ENCODE assay signal across 16 cellular contexts in genomic region chr1:38285807-38286530, GRCh38.
A peak's percentile ranks its signal among the peaks of the same experiment; 100 is the strongest.
DNase-seq lines count a peak whose midpoint lies in the region; ATAC-seq and TF ChIP-seq lines count a peak whose summit lies in the region.
"Had no signal": no experiment of that assay in that cellular context is flagged by ENCODE, and none has a peak within 500 bp of the region (broad histone marks: within the 10 kb centered on the region; RNA-seq: fewer than 3 reads in every experiment).

No MANE protein-coding gene starts in this region.

- H3K9me3 Mint-ChIP-seq in GM23338, result no peaks in the 10 kb centered on the region; the same call in 2 of the 3 replicates
- peaks cover 6% of the 10 kb centered on the region for H3K9me3 Mint-ChIP-seq in glutamatergic neuron (ENCODE audit: unreplicated experiment)
- H3K9me3 Mint-ChIP-seq in neural progenitor cell, result peaks cover 3% of the 10 kb centered on the region
- H3K9me3 Mint-ChIP-seq: HFFc6 had no signal

- H3F3A ChIP-seq in GM23338 (replicated peaks; ENCODE audit: low read depth) (0 out of 2 replicates have a peak, but pooled peaks cover 2% of the 10 kb centered on the region), neural progenitor cell (ENCODE audit: low read depth) (peaks cover 43% of the 10 kb centered on the region)

- H3K36me3 Mint-ChIP-seq in GM23338 (ENCODE audit: low read depth) (no peaks in the 10 kb centered on the region), glutamatergic neuron (ENCODE audit: unreplicated experiment) (peaks cover 5% of the 10 kb centered on the region), neural progenitor cell (no peaks in the 10 kb centered on the region)

- H3K36me3 ChIP-seq in GM23338 (ENCODE audit: insufficient read depth), result no peaks in the 10 kb centered on the region
- no peaks in the 10 kb centered on the region for H3K36me3 ChIP-seq in neural progenitor cell
- no peaks in the 10 kb centered on the region for H3K36me3 ChIP-seq in mucosa of descending colon (ENCODE audit: low read depth)

- H3K27me3 ChIP-seq in GM23338 (ENCODE audit: insufficient read depth), result no peaks in the 10 kb centered on the region
- no peaks in the 10 kb centered on the region for H3K27me3 ChIP-seq in neural progenitor cell

- H3K4me3 ChIP-seq in GM23338, result no peak overlapping the region
- H3K4me3 ChIP-seq in neural progenitor cell, result no peak overlapping the region
- H3K4me3 ChIP-seq in mucosa of descending colon, result no peak overlapping the region

- TF ChIP-seq CTCF in GM23338 (conservative IDR thresholded peaks at IDR 0.05; ENCODE audit: low read depth in 2 of 2) (no peak), glutamatergic neuron (IDR thresholded peaks at IDR 0.05; ENCODE audit: partially characterized antibody, unreplicated experiment) (no peak), neural progenitor cell (IDR thresholded peaks at IDR 0.05) (no peak), mucosa of descending colon (IDR thresholded peaks at IDR 0.05) (no peak)

- H3K4me1 ChIP-seq in GM23338 (ENCODE audit: insufficient read depth), result peaks cover 22% of the 10 kb centered on the region
- peaks cover 50% of the 10 kb centered on the region for H3K4me1 ChIP-seq in neural progenitor cell
- no peaks in the 10 kb centered on the region for H3K4me1 ChIP-seq in mucosa of descending colon (ENCODE audit: low read depth)

- H2AFZ ChIP-seq in GM23338 (no peak overlapping the region), neural progenitor cell (replicated peaks) (no peak overlapping the region)

- H3K27ac Mint-ChIP-seq in GM23338 (no peak overlapping the region), glutamatergic neuron (ENCODE audit: unreplicated experiment) (peak overlapping the region; percentile 96), neural progenitor cell (peak overlapping the region; percentile 72)
- H3K27ac Mint-ChIP-seq: HFFc6 had no signal

- intact Hi-C loops in mucosa of descending colon (cut with DNase I, micrococcal nuclease), result no loop called here

- no peak overlapping the region for H3K4me3 Mint-ChIP-seq in GM23338
- H3K4me3 Mint-ChIP-seq in glutamatergic neuron (ENCODE audit: unreplicated experiment), result peak overlapping the region; percentile 62
- H3K4me3 Mint-ChIP-seq in neural progenitor cell, result no peak overlapping the region
- H3K4me3 Mint-ChIP-seq: HFFc6 had no signal

- peaks cover 30% of the 10 kb centered on the region for H3K4me1 Mint-ChIP-seq in GM23338
- peaks cover 45% of the 10 kb centered on the region for H3K4me1 Mint-ChIP-seq in glutamatergic neuron (ENCODE audit: low read depth, unreplicated experiment)
- peaks cover 45% of the 10 kb centered on the region for H3K4me1 Mint-ChIP-seq in neural progenitor cell

- no peaks in the 10 kb centered on the region for H3K79me2 ChIP-seq in GM23338 (replicated peaks; ENCODE audit: insufficient read depth)
- H3K79me2 ChIP-seq in neural progenitor cell (ENCODE audit: low read depth), result no peaks in the 10 kb centered on the region

- no peaks in the 10 kb centered on the region for H3K9me2 ChIP-seq in GM23338 (ENCODE audit: insufficient read depth)

- no peaks in the 10 kb centered on the region for H3K9me3 ChIP-seq in neural progenitor cell (ENCODE audit: low read depth)
- no peaks in the 10 kb centered on the region for H3K9me3 ChIP-seq in mucosa of descending colon

- ATAC-seq in GM23338, result peak; percentile 92
- no peak for ATAC-seq in mucosa of descending colon
- ATAC-seq: PC-3 had no signal

- H3K4me2 ChIP-seq in GM23338 (peak overlapping the region; percentile 70), neural progenitor cell (peak overlapping the region; percentile 70)

- H3K27me3 Mint-ChIP-seq in GM23338 (ENCODE audit: insufficient read depth, low read depth, poor library complexity) (peaks cover 6% of the 10 kb centered on the region), glutamatergic neuron (ENCODE audit: unreplicated experiment) (peaks cover 6% of the 10 kb centered on the region), neural progenitor cell (ENCODE audit: insufficient read depth, low read depth) (peaks cover 2% of the 10 kb centered on the region)

- no peak overlapping the region for H3K9ac ChIP-seq in neural progenitor cell

- H4K20me1 ChIP-seq in GM23338 (replicated peaks; ENCODE audit: insufficient read depth) (no peaks in the 10 kb centered on the region), neural progenitor cell (ENCODE audit: low read depth) (no peaks in the 10 kb centered on the region)

- DNase-seq in GM23338 (ENCODE audit: low spot score), result peak; percentile 55
- peak; percentile 90 for DNase-seq in NCI-H82 treated with DMSO at 0.1 percent for 48 hours (lab: John Stamatoyannopoulos, UW; ENCODE audit: unreplicated experiment)
- peak; percentile 84 for DNase-seq in glutamatergic neuron
- peak; percentile 95 for DNase-seq in neural progenitor cell (ENCODE audit: low spot score)
- no peak for DNase-seq in mucosa of descending colon
- DNase-seq in RPMI8226, result no peak
- DNase-seq in glomerular visceral epithelial cell (ENCODE audit: extremely low spot score), result no peak
- no peak for DNase-seq in HuH-7 (ENCODE audit: low spot score)
- DNase-seq: DMS53, HFFc6, IMR-90, NCI-H1417, NCI-H1930, NCI-H510A treated with DMSO at 0.1 percent for 48 hours, PC-3 had no signal

- H3K27ac ChIP-seq in GM23338 (ENCODE audit: low read depth) (no peak overlapping the region), neural progenitor cell (peak overlapping the region; percentile 97)
- H3K27ac ChIP-seq: C4-2B had no signal

TF ChIP-seq in GM23338, 12 proteins besides CTCF, POLR2A, EP300 and RAD21 (continues in another document):
- TF ChIP-seq STAT1 (IDR thresholded peaks at IDR 0.05; ENCODE audit: unreplicated experiment) (no peak), ZNF462 (CRISPR knock-in tag; IDR thresholded peaks at IDR 0.05) (peak; percentile 21; the same call in 1 of the 2 replicates), JUNB (IDR thresholded peaks at IDR 0.05; ENCODE audit: unreplicated experiment) (no peak), ZNF331 (CRISPR knock-in tag; IDR thresholded peaks at IDR 0.05; ENCODE audit: low read depth) (no peak), NANOG (IDR thresholded peaks at IDR 0.05; ENCODE audit: borderline replicate concordance) (no peak)

Comparison
In these comparisons a context has a peak if more than half of its experiments do, and no peak if none do; other contexts are left out.
1. DNase-seq: peak in GM23338 (single experiment), NCI-H82 treated with DMSO at 0.1 percent for 48 hours (single experiment), glutamatergic neuron (single experiment) and neural progenitor cell (single experiment); none in mucosa of descending colon (0 of 3), RPMI8226 (single experiment), glomerular visceral epithelial cell (single experiment) and HuH-7 (single experiment).